In the genomic region with DNA sequence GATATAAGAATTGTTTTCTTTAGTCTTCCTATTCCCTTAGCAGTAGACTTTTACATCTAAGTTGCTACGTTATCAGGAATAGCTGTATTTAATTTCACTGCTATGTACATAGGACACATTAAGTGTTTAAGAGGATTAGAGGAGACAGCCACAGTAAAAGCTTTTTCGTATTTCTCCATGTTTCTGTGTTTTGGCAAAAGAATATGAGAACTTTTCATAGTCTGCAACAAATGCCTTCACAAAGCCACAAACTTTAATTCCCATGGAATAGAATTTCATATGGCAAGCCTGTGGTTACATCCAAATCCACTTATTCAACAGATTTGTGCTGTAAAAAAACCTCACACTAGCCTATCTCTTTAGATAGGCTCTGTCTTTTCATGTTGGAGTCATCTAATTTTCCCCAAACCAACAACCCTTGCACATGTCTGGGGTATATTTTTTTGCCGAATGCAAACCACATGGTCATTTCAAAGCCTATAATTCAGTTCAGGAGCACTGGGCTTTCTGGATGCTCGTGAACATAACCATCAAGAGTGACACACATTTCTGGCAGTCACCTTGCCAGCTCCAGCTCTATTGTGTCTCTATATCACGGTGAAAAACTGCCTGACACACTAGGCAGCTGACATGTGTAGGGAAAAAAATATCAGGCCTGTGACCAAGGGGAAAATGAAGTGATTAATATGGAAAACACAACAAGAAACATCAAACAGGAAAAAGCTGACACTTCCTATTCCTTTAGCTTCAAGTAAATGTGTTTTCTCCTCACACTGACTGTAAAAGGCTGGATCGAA, we compare ENCODE assay signal across 1 cellular context.
TF ChIP-seq lines count a peak whose summit lies in the region.

No MANE protein-coding gene starts in this region.

TF ChIP-seq in HEK293, 187 proteins besides CTCF, POLR2A, EP300 and RAD21 (continued from another document and continues in another):
- TF ChIP-seq, protein P1, sequence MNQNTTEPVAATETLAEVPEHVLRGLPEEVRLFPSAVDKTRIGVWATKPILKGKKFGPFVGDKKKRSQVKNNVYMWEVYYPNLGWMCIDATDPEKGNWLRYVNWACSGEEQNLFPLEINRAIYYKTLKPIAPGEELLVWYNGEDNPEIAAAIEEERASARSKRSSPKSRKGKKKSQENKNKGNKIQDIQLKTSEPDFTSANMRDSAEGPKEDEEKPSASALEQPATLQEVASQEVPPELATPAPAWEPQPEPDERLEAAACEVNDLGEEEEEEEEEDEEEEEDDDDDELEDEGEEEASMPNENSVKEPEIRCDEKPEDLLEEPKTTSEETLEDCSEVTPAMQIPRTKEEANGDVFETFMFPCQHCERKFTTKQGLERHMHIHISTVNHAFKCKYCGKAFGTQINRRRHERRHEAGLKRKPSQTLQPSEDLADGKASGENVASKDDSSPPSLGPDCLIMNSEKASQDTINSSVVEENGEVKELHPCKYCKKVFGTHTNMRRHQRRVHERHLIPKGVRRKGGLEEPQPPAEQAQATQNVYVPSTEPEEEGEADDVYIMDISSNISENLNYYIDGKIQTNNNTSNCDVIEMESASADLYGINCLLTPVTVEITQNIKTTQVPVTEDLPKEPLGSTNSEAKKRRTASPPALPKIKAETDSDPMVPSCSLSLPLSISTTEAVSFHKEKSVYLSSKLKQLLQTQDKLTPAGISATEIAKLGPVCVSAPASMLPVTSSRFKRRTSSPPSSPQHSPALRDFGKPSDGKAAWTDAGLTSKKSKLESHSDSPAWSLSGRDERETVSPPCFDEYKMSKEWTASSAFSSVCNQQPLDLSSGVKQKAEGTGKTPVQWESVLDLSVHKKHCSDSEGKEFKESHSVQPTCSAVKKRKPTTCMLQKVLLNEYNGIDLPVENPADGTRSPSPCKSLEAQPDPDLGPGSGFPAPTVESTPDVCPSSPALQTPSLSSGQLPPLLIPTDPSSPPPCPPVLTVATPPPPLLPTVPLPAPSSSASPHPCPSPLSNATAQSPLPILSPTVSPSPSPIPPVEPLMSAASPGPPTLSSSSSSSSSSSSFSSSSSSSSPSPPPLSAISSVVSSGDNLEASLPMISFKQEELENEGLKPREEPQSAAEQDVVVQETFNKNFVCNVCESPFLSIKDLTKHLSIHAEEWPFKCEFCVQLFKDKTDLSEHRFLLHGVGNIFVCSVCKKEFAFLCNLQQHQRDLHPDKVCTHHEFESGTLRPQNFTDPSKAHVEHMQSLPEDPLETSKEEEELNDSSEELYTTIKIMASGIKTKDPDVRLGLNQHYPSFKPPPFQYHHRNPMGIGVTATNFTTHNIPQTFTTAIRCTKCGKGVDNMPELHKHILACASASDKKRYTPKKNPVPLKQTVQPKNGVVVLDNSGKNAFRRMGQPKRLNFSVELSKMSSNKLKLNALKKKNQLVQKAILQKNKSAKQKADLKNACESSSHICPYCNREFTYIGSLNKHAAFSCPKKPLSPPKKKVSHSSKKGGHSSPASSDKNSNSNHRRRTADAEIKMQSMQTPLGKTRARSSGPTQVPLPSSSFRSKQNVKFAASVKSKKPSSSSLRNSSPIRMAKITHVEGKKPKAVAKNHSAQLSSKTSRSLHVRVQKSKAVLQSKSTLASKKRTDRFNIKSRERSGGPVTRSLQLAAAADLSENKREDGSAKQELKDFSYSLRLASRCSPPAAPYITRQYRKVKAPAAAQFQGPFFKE (tag by site-specific recombination; IDR thresholded peaks at IDR 0.05; ENCODE audit: borderline replicate concordance) = no peak
- TF ChIP-seq BCL11A (tag by site-specific recombination; IDR thresholded peaks at IDR 0.05; ENCODE audit: low read depth) (peak; percentile 65; the same call in 1 of the 2 replicates), KLF17 (tag by site-specific recombination; IDR thresholded peaks at IDR 0.05) (no peak), RBAK (tag by site-specific recombination; IDR thresholded peaks at IDR 0.05) (no peak), TSHZ1 (tag by site-specific recombination; IDR thresholded peaks at IDR 0.05; ENCODE audit: borderline replicate concordance) (peak; percentile 69), ZNF560 (tag by site-specific recombination; IDR thresholded peaks at IDR 0.05; ENCODE audit: borderline replicate concordance) (no peak), YY2 (tag by site-specific recombination; IDR thresholded peaks at IDR 0.05) (no peak), ZNF521 (tag by site-specific recombination; IDR thresholded peaks at IDR 0.05) (no peak), ZNF423 (tag by site-specific recombination; IDR thresholded peaks at IDR 0.05) (no peak), ZNF473 (tag by site-specific recombination; IDR thresholded peaks at IDR 0.05) (no peak), ZNF302 (tag by site-specific recombination; IDR thresholded peaks at IDR 0.05; ENCODE audit: low read depth) (no peak), ZBTB21 (tag by site-specific recombination; IDR thresholded peaks at IDR 0.05) (no peak), ZNF624 (tag by site-specific recombination; IDR thresholded peaks at IDR 0.05) (no peak), ZNF747 (tag by site-specific recombination; IDR thresholded peaks at IDR 0.05) (no peak), KLF16 (tag by site-specific recombination; IDR thresholded peaks at IDR 0.05) (no peak), ZNF518A (tag by site-specific recombination; conservative IDR thresholded peaks at IDR 0.05; ENCODE audit: low read depth) (no peak), ZSCAN16 (tag by site-specific recombination; IDR thresholded peaks at IDR 0.05) (no peak), ZNF777 (tag by site-specific recombination; IDR thresholded peaks at IDR 0.05; ENCODE audit: borderline replicate concordance) (no peak), ZNF169 (tag by site-specific recombination; IDR thresholded peaks at IDR 0.05) (no peak), ZNF114 (tag by site-specific recombination; IDR thresholded peaks at IDR 0.05) (no peak), KLF9 (tag by site-specific recombination; IDR thresholded peaks at IDR 0.05; ENCODE audit: low read depth) (no peak), ZNF513 (tag by site-specific recombination; IDR thresholded peaks at IDR 0.05) (no peak)
- TF ChIP-seq, protein P2, sequence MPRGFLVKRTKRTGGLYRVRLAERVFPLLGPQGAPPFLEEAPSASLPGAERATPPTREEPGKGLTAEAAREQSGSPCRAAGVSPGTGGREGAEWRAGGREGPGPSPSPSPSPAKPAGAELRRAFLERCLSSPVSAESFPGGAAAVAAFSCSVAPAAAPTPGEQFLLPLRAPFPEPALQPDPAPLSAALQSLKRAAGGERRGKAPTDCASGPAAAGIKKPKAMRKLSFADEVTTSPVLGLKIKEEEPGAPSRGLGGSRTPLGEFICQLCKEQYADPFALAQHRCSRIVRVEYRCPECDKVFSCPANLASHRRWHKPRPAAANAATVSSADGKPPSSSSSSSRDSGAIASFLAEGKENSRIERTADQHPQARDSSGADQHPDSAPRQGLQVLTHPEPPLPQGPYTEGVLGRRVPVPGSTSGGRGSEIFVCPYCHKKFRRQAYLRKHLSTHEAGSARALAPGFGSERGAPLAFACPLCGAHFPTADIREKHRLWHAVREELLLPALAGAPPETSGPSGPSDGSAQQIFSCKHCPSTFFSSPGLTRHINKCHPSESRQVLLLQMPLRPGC (tag by site-specific recombination; IDR thresholded peaks at IDR 0.05) = peak; percentile 78
- TF ChIP-seq, protein P3, sequence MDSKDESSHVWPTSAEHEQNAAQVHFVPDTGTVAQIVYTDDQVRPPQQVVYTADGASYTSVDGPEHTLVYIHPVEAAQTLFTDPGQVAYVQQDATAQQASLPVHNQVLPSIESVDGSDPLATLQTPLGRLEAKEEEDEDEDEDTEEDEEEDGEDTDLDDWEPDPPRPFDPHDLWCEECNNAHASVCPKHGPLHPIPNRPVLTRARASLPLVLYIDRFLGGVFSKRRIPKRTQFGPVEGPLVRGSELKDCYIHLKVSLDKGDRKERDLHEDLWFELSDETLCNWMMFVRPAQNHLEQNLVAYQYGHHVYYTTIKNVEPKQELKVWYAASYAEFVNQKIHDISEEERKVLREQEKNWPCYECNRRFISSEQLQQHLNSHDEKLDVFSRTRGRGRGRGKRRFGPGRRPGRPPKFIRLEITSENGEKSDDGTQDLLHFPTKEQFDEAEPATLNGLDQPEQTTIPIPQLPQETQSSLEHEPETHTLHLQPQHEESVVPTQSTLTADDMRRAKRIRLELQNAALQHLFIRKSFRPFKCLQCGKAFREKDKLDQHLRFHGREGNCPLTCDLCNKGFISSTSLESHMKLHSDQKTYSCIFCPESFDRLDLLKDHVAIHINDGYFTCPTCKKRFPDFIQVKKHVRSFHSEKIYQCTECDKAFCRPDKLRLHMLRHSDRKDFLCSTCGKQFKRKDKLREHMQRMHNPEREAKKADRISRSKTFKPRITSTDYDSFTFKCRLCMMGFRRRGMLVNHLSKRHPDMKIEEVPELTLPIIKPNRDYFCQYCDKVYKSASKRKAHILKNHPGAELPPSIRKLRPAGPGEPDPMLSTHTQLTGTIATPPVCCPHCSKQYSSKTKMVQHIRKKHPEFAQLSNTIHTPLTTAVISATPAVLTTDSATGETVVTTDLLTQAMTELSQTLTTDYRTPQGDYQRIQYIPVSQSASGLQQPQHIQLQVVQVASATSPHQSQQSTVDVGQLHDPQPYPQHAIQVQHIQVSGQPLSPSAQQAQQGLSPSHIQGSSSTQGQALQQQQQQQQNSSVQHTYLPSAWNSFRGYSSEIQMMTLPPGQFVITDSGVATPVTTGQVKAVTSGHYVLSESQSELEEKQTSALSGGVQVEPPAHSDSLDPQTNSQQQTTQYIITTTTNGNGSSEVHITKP (tag by site-specific recombination; IDR thresholded peaks at IDR 0.05) = peak; percentile 22; the same call in 1 of the 2 replicates
